ENCODE assay signal across 19 cellular contexts in the genomic region with DNA sequence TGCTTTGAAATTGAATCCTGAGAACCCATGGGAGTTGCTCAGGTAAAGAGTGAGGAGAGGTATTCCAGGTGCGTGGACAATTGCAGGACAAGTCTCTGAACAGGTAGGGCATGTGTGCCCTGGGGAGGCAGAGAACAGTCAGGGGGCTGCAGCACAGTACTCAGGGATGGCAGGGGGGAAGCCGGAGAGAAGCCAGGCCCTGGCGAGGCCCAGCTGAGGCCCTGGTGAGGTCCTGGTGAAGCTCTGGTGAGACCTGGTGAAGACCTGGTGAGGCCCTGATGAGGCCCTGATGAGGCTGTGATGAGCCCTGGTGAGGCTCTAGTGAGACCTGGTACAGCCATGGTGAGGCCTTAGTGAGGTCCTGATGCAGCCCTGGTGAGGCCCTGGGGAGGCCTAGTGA.
DNase-seq lines count a peak whose midpoint lies in the region; ATAC-seq and TF ChIP-seq lines count a peak whose summit lies in the region.
"Had no signal": no experiment of that assay in that cellular context is flagged by ENCODE, and none has a peak within 500 bp of the region (broad histone marks: within the 10 kb centered on the region; RNA-seq: fewer than 3 reads in every experiment).

No MANE protein-coding gene starts in this region.

- H3K4me3 Mint-ChIP-seq in stimulated activated effector memory CD8-positive, alpha-beta T cell treated with anti-CD3 and anti-CD28 coated beads, Interleukin-12 subunit alpha, Interleukin-12 subunit beta, amount 100 ng/mL, for 72 hours: no peak overlapping the region

- H3K36me3 ChIP-seq in suprapubic skin: no peaks in the 10 kb centered on the region
- H3K36me3 ChIP-seq: MG63, SJCRH30 had no signal

- H3K9me3 Mint-ChIP-seq in activated naive CD4-positive, alpha-beta T cell treated with anti-CD3 and anti-CD28 coated beads, Interleukin-2, amount 50 U/mL, for 72 hours: no peaks in the 10 kb centered on the region
- H3K9me3 Mint-ChIP-seq in stimulated activated effector memory CD8-positive, alpha-beta T cell treated with anti-CD3 and anti-CD28 coated beads, Interleukin-12 subunit alpha, Interleukin-12 subunit beta, amount 100 ng/mL, for 72 hours: no peaks in the 10 kb centered on the region

- H3K4me1 ChIP-seq in suprapubic skin: peaks cover 10% of the 10 kb centered on the region
- H3K4me1 ChIP-seq: SJCRH30 had no signal

- intact Hi-C loops in left ventricle myocardium superior (cut with micrococcal nuclease): no loop called here

- H3K4me3 ChIP-seq in suprapubic skin: no peak overlapping the region
- H3K4me3 ChIP-seq: MG63, SJCRH30 had no signal

- no peaks in the 10 kb centered on the region for H3K36me3 Mint-ChIP-seq in activated naive CD4-positive, alpha-beta T cell treated with anti-CD3 and anti-CD28 coated beads, Interleukin-2, amount 50 U/mL, for 72 hours
- H3K36me3 Mint-ChIP-seq in stimulated activated effector memory CD8-positive, alpha-beta T cell treated with anti-CD3 and anti-CD28 coated beads, Interleukin-12 subunit alpha, Interleukin-12 subunit beta, amount 100 ng/mL, for 72 hours: no peaks in the 10 kb centered on the region

- H3K27ac Mint-ChIP-seq in activated naive CD4-positive, alpha-beta T cell treated with anti-CD3 and anti-CD28 coated beads, Interleukin-2, amount 50 U/mL, for 72 hours: peak overlapping the region; percentile 12 to 85
- no peak overlapping the region for H3K27ac Mint-ChIP-seq in stimulated activated effector memory CD8-positive, alpha-beta T cell treated with anti-CD3 and anti-CD28 coated beads, Interleukin-12 subunit alpha, Interleukin-12 subunit beta, amount 100 ng/mL, for 72 hours

- H3K27me3 ChIP-seq in suprapubic skin: no peaks in the 10 kb centered on the region
- H3K27me3 ChIP-seq: MG63, SJCRH30 had no signal

- TF ChIP-seq CTCF in suprapubic skin (IDR thresholded peaks at IDR 0.05): no peak

- H3K9me3 ChIP-seq in suprapubic skin: no peaks in the 10 kb centered on the region
- H3K9me3 ChIP-seq: MG63, SJCRH30 had no signal

- H3K27ac ChIP-seq in suprapubic skin: no peak overlapping the region
- H3K27ac ChIP-seq: SJCRH30 had no signal

- no peak for DNase-seq in activated naive CD4-positive, alpha-beta T cell treated with anti-CD3 and anti-CD28 coated beads, Interleukin-2, amount 50 U/mL, for 72 hours (ENCODE audit: low spot score in 2 of 2)
- no peak for DNase-seq in activated naive CD4-positive, alpha-beta T cell treated with anti-CD3 and anti-CD28 coated beads, Interleukin-2, amount 50 U/mL, for 16 hours
- DNase-seq in left lobe of liver (ENCODE audit: low spot score) (peak; percentile 23), left ventricle myocardium superior (no peak), suprapubic skin (ENCODE audit: low spot score in 2 of 2) (no peak)
- no peak for DNase-seq in stimulated activated effector memory CD8-positive, alpha-beta T cell treated with anti-CD3 and anti-CD28 coated beads, Interleukin-12 subunit alpha, Interleukin-12 subunit beta, amount 100 ng/mL, for 72 hours (ENCODE audit: low spot score in 2 of 2)
- DNase-seq: GOT3, HCEC 1CT, KBM-7, MG63, NCI-H1105 treated with DMSO at 0.1 percent for 48 hours, NCI-H2029, NCI-H446, NCI-H524 treated with DMSO at 0.1 percent for 48 hours, NCI-H774, PC-3, SJCRH30 had no signal

- 96% methylated on average over 3 of the region's 3 CpGs for WGBS in suprapubic skin

- no peak for ATAC-seq in activated naive CD4-positive, alpha-beta T cell treated with anti-CD3 and anti-CD28 coated beads, Interleukin-2, amount 50 U/mL, for 72 hours
- no peak for ATAC-seq in left lobe of liver
- peak; percentile 11 for ATAC-seq in stimulated activated effector memory CD8-positive, alpha-beta T cell treated with anti-CD3 and anti-CD28 coated beads, Interleukin-12 subunit alpha, Interleukin-12 subunit beta, amount 100 ng/mL, for 72 hours
- no peak for ATAC-seq in left ventricle myocardium superior
- ATAC-seq in HG03520 (IDR thresholded peaks at IDR 0.05; ENCODE audit: unreplicated experiment): no peak
- ATAC-seq: PC-3, Right ventricle myocardium inferior had no signal

- no peak for TF ChIP-seq EP300 in suprapubic skin (IDR thresholded peaks at IDR 0.05)

- TF ChIP-seq POLR2A in suprapubic skin (IDR thresholded peaks at IDR 0.05): no peak

- no peaks in the 10 kb centered on the region for H3K4me1 Mint-ChIP-seq in stimulated activated effector memory CD8-positive, alpha-beta T cell treated with anti-CD3 and anti-CD28 coated beads, Interleukin-12 subunit alpha, Interleukin-12 subunit beta, amount 100 ng/mL, for 72 hours
